Comparison of ENCODE assay signal across 11 cellular contexts in the genomic region with DNA sequence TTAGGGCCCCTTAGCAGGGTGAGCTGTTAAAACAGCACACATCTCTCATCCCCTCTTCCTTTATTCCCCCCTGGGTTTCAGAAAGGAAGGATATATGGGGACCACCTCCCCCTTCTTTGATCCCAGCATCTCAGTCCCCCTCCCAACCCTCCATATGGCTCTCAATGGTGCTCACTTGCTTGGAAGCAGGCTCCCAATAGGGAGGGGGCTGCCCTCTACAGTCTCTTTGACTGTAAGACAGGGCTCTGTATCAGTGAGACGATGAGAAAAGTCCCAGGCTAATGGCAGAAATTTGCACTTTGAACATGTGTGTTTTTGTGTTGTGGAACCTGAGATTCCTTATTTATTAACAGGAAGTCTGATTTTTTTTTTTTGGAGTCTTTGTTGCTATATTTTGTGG. TPM values are rescaled to one million over a fixed set of nuclear protein-coding genes. Genes with fewer than 3 reads are reported as not detected.
DNase-seq lines count a peak whose midpoint lies in the region; ATAC-seq and TF ChIP-seq lines count a peak whose summit lies in the region.
"Had no signal": no experiment of that assay in that cellular context is flagged by ENCODE, and none has a peak within 500 bp of the region (broad histone marks: within the 10 kb centered on the region; RNA-seq: fewer than 3 reads in every experiment).

No MANE protein-coding gene starts in this region.

- intact Hi-C loops in natural killer cell (cut with micrococcal nuclease), result no loop called here
- intact Hi-C loops in activated CD8-positive, alpha-beta T cell treated with anti-CD3 and anti-CD28 coated beads for 36 hours (cut with micrococcal nuclease), result no loop called here

- no peaks in the 10 kb centered on the region for H3K79me2 ChIP-seq in hepatocyte

- H3K9me3 Mint-ChIP-seq in natural killer cell, result no peaks in the 10 kb centered on the region
- no peaks in the 10 kb centered on the region for H3K9me3 Mint-ChIP-seq in natural killer cell treated with Interleukin-12 subunit alpha and Interleukin-12 subunit beta and Interleukin-15 and Interleukin-18, amount 100 ng/mL, for 72 hours
- H3K9me3 Mint-ChIP-seq in activated CD8-positive, alpha-beta T cell treated with anti-CD3 and anti-CD28 coated beads for 36 hours, result no peaks in the 10 kb centered on the region
- no peaks in the 10 kb centered on the region for H3K9me3 Mint-ChIP-seq in mesothelial cell of epicardium

- H3K36me3 ChIP-seq in hepatocyte (replicated peaks; ENCODE audit: insufficient read depth, low read depth), result peaks cover 4% of the 10 kb centered on the region

- ATAC-seq in natural killer cell (peak in 2 of 3 donors; percentile 61 to 64), HG03439 (IDR thresholded peaks at IDR 0.05; ENCODE audit: unreplicated experiment) (no peak)
- no peak for ATAC-seq in natural killer cell treated with Interleukin-12 subunit alpha and Interleukin-12 subunit beta and Interleukin-15 and Interleukin-18, amount 100 ng/mL, for 72 hours
- ATAC-seq in activated CD8-positive, alpha-beta T cell treated with anti-CD3 and anti-CD28 coated beads for 36 hours, result peak; percentile 67

- no peak overlapping the region for H3K27ac ChIP-seq in hepatocyte

- H4K20me1 ChIP-seq in hepatocyte (ENCODE audit: insufficient read depth, poor library complexity, severe bottlenecking), result no peaks in the 10 kb centered on the region

- no peaks in the 10 kb centered on the region for H3K27me3 Mint-ChIP-seq in natural killer cell (ENCODE audit: low read depth in 2 of 2)
- no peaks in the 10 kb centered on the region for H3K27me3 Mint-ChIP-seq in natural killer cell treated with Interleukin-12 subunit alpha and Interleukin-12 subunit beta and Interleukin-15 and Interleukin-18, amount 100 ng/mL, for 72 hours
- no peaks in the 10 kb centered on the region for H3K27me3 Mint-ChIP-seq in activated CD8-positive, alpha-beta T cell treated with anti-CD3 and anti-CD28 coated beads for 36 hours
- no peaks in the 10 kb centered on the region for H3K27me3 Mint-ChIP-seq in mesothelial cell of epicardium (ENCODE audit: low read depth)

- no peak overlapping the region for H3K4me3 ChIP-seq in hepatocyte

- H3K4me3 Mint-ChIP-seq in natural killer cell, result no peak overlapping the region
- no peak overlapping the region for H3K4me3 Mint-ChIP-seq in natural killer cell treated with Interleukin-12 subunit alpha and Interleukin-12 subunit beta and Interleukin-15 and Interleukin-18, amount 100 ng/mL, for 72 hours
- no peak overlapping the region for H3K4me3 Mint-ChIP-seq in activated CD8-positive, alpha-beta T cell treated with anti-CD3 and anti-CD28 coated beads for 36 hours
- H3K4me3 Mint-ChIP-seq in mesothelial cell of epicardium, result no peak overlapping the region

- CTCF ChIA-PET in activated CD8-positive, alpha-beta T cell treated with anti-CD3 and anti-CD28 coated beads for 36 hours (lab: Charles Lee), result interaction anchor here (0.6 to 2.7 kb wide), 10 partner anchors 11 to 99 kb away, joined by 3 to 13 read pairs (median 3); no protein-coding TSS in a partner anchor

- no peak overlapping the region for H2AFZ ChIP-seq in hepatocyte

- H3K4me1 Mint-ChIP-seq in natural killer cell (peaks cover 14 to 16% of the 10 kb centered on the region in 2 donors), mesothelial cell of epicardium (no peaks in the 10 kb centered on the region)
- H3K4me1 Mint-ChIP-seq in natural killer cell treated with Interleukin-12 subunit alpha and Interleukin-12 subunit beta and Interleukin-15 and Interleukin-18, amount 100 ng/mL, for 72 hours (ENCODE audit: low read depth in 2 of 2), result peaks cover 8 to 14% of the 10 kb centered on the region in 2 donors
- peaks cover 30% of the 10 kb centered on the region for H3K4me1 Mint-ChIP-seq in activated CD8-positive, alpha-beta T cell treated with anti-CD3 and anti-CD28 coated beads for 36 hours (ENCODE audit: low read depth)

- no peaks in the 10 kb centered on the region for H3K27me3 ChIP-seq in hepatocyte

- no peak overlapping the region for H3K4me2 ChIP-seq in hepatocyte

- TF ChIP-seq CTCF in natural killer cell (IDR thresholded peaks at IDR 0.05), result no peak
- peak; percentile 17 for TF ChIP-seq CTCF in activated CD8-positive, alpha-beta T cell treated with anti-CD3 and anti-CD28 coated beads for 36 hours (IDR thresholded peaks at IDR 0.05)
- TF ChIP-seq CTCF in hepatocyte (IDR thresholded peaks at IDR 0.05; ENCODE audit: poor library complexity), result peak; percentile 12
- TF ChIP-seq CTCF in mesothelial cell of epicardium (IDR thresholded peaks at IDR 0.05; ENCODE audit: unreplicated experiment), result no peak

- WGBS in hepatocyte (ENCODE audit: low lambda C conversion rate, missing lambda C conversion rate), result 93% methylated on average over 1 of the region's 1 CpG

- POLR2A ChIA-PET in activated CD8-positive, alpha-beta T cell treated with anti-CD3 and anti-CD28 coated beads for 36 hours (lab: Charles Lee), result interaction anchor here (1.1 kb wide), 1 partner anchor 44 kb away, joined by 3 read pairs; no protein-coding TSS in a partner anchor

- H3K4me1 ChIP-seq in hepatocyte (ENCODE audit: insufficient read depth), result no peaks in the 10 kb centered on the region

- H3K27ac Mint-ChIP-seq in natural killer cell (peak overlapping the region; percentile 58 to 85), mesothelial cell of epicardium (no peak overlapping the region)
- peak overlapping the region in 1 of 2 donors; percentile 88 for H3K27ac Mint-ChIP-seq in natural killer cell treated with Interleukin-12 subunit alpha and Interleukin-12 subunit beta and Interleukin-15 and Interleukin-18, amount 100 ng/mL, for 72 hours
- H3K27ac Mint-ChIP-seq in activated CD8-positive, alpha-beta T cell treated with anti-CD3 and anti-CD28 coated beads for 36 hours, result peak overlapping the region; percentile 27

- no peaks in the 10 kb centered on the region for H3K9me2 ChIP-seq in hepatocyte (replicated peaks; ENCODE audit: insufficient read depth)

- H3K36me3 Mint-ChIP-seq in natural killer cell (peaks cover 46% of the 10 kb centered on the region), mesothelial cell of epicardium (peaks cover 41% of the 10 kb centered on the region)
- H3K36me3 Mint-ChIP-seq in natural killer cell treated with Interleukin-12 subunit alpha and Interleukin-12 subunit beta and Interleukin-15 and Interleukin-18, amount 100 ng/mL, for 72 hours, result peaks cover 69% of the 10 kb centered on the region
- H3K36me3 Mint-ChIP-seq in activated CD8-positive, alpha-beta T cell treated with anti-CD3 and anti-CD28 coated beads for 36 hours (ENCODE audit: low read depth), result peaks cover 72% of the 10 kb centered on the region

- DNase-seq in natural killer cell, result no peak
- DNase-seq in natural killer cell treated with Interleukin-12 subunit alpha and Interleukin-12 subunit beta and Interleukin-15 and Interleukin-18, amount 100 ng/mL, for 72 hours (ENCODE audit: low spot score), result no peak
- peak; percentile 15 for DNase-seq in activated CD8-positive, alpha-beta T cell treated with anti-CD3 and anti-CD28 coated beads for 36 hours
- DNase-seq in hepatocyte (ENCODE audit: low spot score), result no peak
- no peak for DNase-seq in NCI-H2171 (lab: John Stamatoyannopoulos, UW)
- DNase-seq in GF-D8 (lab: John Stamatoyannopoulos, UW), result no peak
- no peak for DNase-seq in mesothelial cell of epicardium (ENCODE audit: low spot score in 2 of 2, unreplicated experiment in 2 of 2)
- DNase-seq: activated CD8-positive, alpha-beta memory T cell treated with anti-CD3 and anti-CD28 coated beads, Interleukin-2, amount 50 U/mL, for 48 hours; effector CD4-positive, alpha-beta T cell; kidney had no signal

- no peaks in the 10 kb centered on the region for H3K9me3 ChIP-seq in hepatocyte (ENCODE audit: low read depth)

RNA-seq across cellular contexts. Expression of a gene that starts 4.2 kb away (rescaled TPM):
- 1 to 10 TPM; 3.6 to 5.5 (median 4.9) TPM for total RNA-seq in natural killer cell
- total RNA-seq in natural killer cell treated with Interleukin-12 subunit alpha and Interleukin-12 subunit beta and Interleukin-15 and Interleukin-18, amount 100 ng/mL, for 72 hours, result 1 to 10 TPM; 4.7 to 6.3 TPM
- total RNA-seq in activated CD8-positive, alpha-beta T cell treated with anti-CD3 and anti-CD28 coated beads for 36 hours, result 1 to 10 TPM; 1.8 to 2.4 TPM
- total RNA-seq in hepatocyte, result 3.1 and 3.6 TPM in 2 replicates
- polyA plus RNA-seq in hepatocyte, result not detected in 2 replicates
- total RNA-seq in mesothelial cell of epicardium, result 2.5 to 2.7 TPM (median 2.7 TPM) in 3 replicates

RNA-seq across cellular contexts. Expression of a gene that starts 39.4 kb away (rescaled TPM):
- total RNA-seq in natural killer cell (10 to 100 TPM; 54.8 to 61.8 (median 57.8) TPM), hepatocyte (42.0 and 45.9 TPM in 2 replicates), mesothelial cell of epicardium (39.6 to 41.0 TPM (median 39.7 TPM) in 3 replicates)
- 10 to 100 TPM; 52.9 to 54.3 TPM for total RNA-seq in natural killer cell treated with Interleukin-12 subunit alpha and Interleukin-12 subunit beta and Interleukin-15 and Interleukin-18, amount 100 ng/mL, for 72 hours
- 10 to 100 TPM; 37.2 to 38.0 TPM for total RNA-seq in activated CD8-positive, alpha-beta T cell treated with anti-CD3 and anti-CD28 coated beads for 36 hours
- 13.7 and 15.4 TPM in 2 replicates for polyA plus RNA-seq in hepatocyte

RNA-seq across cellular contexts. Expression of a gene that starts 42.6 kb away (rescaled TPM):
- total RNA-seq in natural killer cell (100 to 1,000 TPM in 1 of 3 donors, 10 to 100 TPM in 2; 81.0 to 123 (median 92.5) TPM), hepatocyte (3.1 and 3.2 TPM in 2 replicates), mesothelial cell of epicardium (5.1 to 6.2 TPM (median 5.8 TPM) in 3 replicates)
- 100 to 1,000 TPM; 239 to 243 TPM for total RNA-seq in natural killer cell treated with Interleukin-12 subunit alpha and Interleukin-12 subunit beta and Interleukin-15 and Interleukin-18, amount 100 ng/mL, for 72 hours
- 100 to 1,000 TPM; 139 TPM for total RNA-seq in activated CD8-positive, alpha-beta T cell treated with anti-CD3 and anti-CD28 coated beads for 36 hours
- 2.3 and 3.7 TPM in 2 replicates for polyA plus RNA-seq in hepatocyte

Comparison
In these comparisons a context has a peak if more than half of its experiments do, and no peak if none do; other contexts are left out.
1. ATAC-seq: peak in natural killer cell (2 of 3) and activated CD8-positive, alpha-beta T cell treated with anti-CD3 and anti-CD28 coated beads for 36 hours (single experiment); none in natural killer cell treated with Interleukin-12 subunit alpha and Interleukin-12 subunit beta and Interleukin-15 and Interleukin-18, amount 100 ng/mL, for 72 hours (0 of 2) and HG03439 (single experiment).
2. CTCF ChIP-seq: peak in activated CD8-positive, alpha-beta T cell treated with anti-CD3 and anti-CD28 coated beads for 36 hours (single experiment) and hepatocyte (single experiment); none in natural killer cell (single experiment) and mesothelial cell of epicardium (single experiment).
3. RNA of a gene that starts 42.6 kb away (total RNA-seq): 239 to 243 TPM in natural killer cell treated with Interleukin-12 subunit alpha and Interleukin-12 subunit beta and Interleukin-15 and Interleukin-18, amount 100 ng/mL, for 72 hours, 139 TPM in activated CD8-positive, alpha-beta T cell treated with anti-CD3 and anti-CD28 coated beads for 36 hours and 81.0 to 123 TPM in natural killer cell; 5.1 to 6.2 TPM in mesothelial cell of epicardium and 3.1 to 3.2 TPM in hepatocyte; every median in the first group is over 10 times any median in the second.